In genomic region chr12:53388932-53389331, GRCh38 we compare ENCODE assay signal across 13 cellular contexts. TPM values are rescaled to one million over a fixed set of nuclear protein-coding genes. Genes with fewer than 3 reads are reported as not detected.
DNase-seq lines count a peak whose midpoint lies in the region; ATAC-seq and TF ChIP-seq lines count a peak whose summit lies in the region.
"Had no signal": no experiment of that assay in that cellular context is flagged by ENCODE, and none has a peak within 500 bp of the region (broad histone marks: within the 10 kb centered on the region; RNA-seq: fewer than 3 reads in every experiment).

No MANE protein-coding gene starts in this region.

- no peaks in the 10 kb centered on the region for H3K9me3 ChIP-seq in BLaER1
- H3K9me3 ChIP-seq in Karpas-422 (ENCODE audit: low read length), result no peaks in the 10 kb centered on the region

- no peak overlapping the region for H3K4me3 Mint-ChIP-seq in progenitor cell of endocrine pancreas (ENCODE audit: low read depth)

- peak overlapping the region; percentile 5 for H3K27ac Mint-ChIP-seq in progenitor cell of endocrine pancreas

- no peaks in the 10 kb centered on the region for H3K27me3 Mint-ChIP-seq in progenitor cell of endocrine pancreas
- H3K27me3 Mint-ChIP-seq: activated CD4-positive, alpha-beta T cell treated with anti-CD3 and anti-CD28 coated beads, Interleukin-2, amount 10 ng/mL, durations not matched to agents 7 days and 5 days had no signal

- H3K9me3 Mint-ChIP-seq in progenitor cell of endocrine pancreas (ENCODE audit: low read depth), result no peaks in the 10 kb centered on the region
- H3K9me3 Mint-ChIP-seq: activated CD4-positive, alpha-beta T cell treated with anti-CD3 and anti-CD28 coated beads, Interleukin-2, amount 10 ng/mL, durations not matched to agents 7 days and 5 days had no signal

- peaks cover 80% of the 10 kb centered on the region for H3K36me3 ChIP-seq in BLaER1
- H3K36me3 ChIP-seq in Karpas-422 (ENCODE audit: insufficient read depth, low read length), result no peaks in the 10 kb centered on the region; the same call in 1 of the 2 replicates

- ATAC-seq in HG03460 (IDR thresholded peaks at IDR 0.05; ENCODE audit: unreplicated experiment) (no peak), GM21515 (IDR thresholded peaks at IDR 0.05; ENCODE audit: unreplicated experiment) (no peak)

- peaks cover 26% of the 10 kb centered on the region for H3K4me1 Mint-ChIP-seq in progenitor cell of endocrine pancreas (ENCODE audit: low read depth)

- H3K79me2 ChIP-seq in Karpas-422 (ENCODE audit: low read length), result peaks cover 83% of the 10 kb centered on the region

- H3K27me3 ChIP-seq in BLaER1 (no peaks in the 10 kb centered on the region), Karpas-422 (ENCODE audit: low read length) (no peaks in the 10 kb centered on the region)

- H3K4me3 ChIP-seq in BLaER1, result no peak overlapping the region
- no peak overlapping the region for H3K4me3 ChIP-seq in Karpas-422 (ENCODE audit: low read length)
- H3K4me3 ChIP-seq in coronary artery, result peak overlapping the region; percentile 58

- no peak for TF ChIP-seq CTCF in coronary artery (IDR thresholded peaks at IDR 0.05)
- TF ChIP-seq CTCF in progenitor cell of endocrine pancreas (IDR thresholded peaks at IDR 0.05; ENCODE audit: unreplicated experiment), result no peak

- DNase-seq in Karpas-422 (no peak), coronary artery (ENCODE audit: low spot score) (no peak), progenitor cell of endocrine pancreas (ENCODE audit: low spot score, unreplicated experiment) (no peak), NCI-H1048 (lab: John Stamatoyannopoulos, UW) (no peak), NCI-H2227 treated with DMSO at 0.1 percent for 48 hours (lab: John Stamatoyannopoulos, UW) (no peak)
- DNase-seq: activated CD4-positive, alpha-beta T cell treated with anti-CD3 and anti-CD28 coated beads, Interleukin-2, amount 10 ng/mL, durations not matched to agents 7 days and 5 days; amygdala; NCI-H526; stimulated activated CD4-positive, alpha-beta T cell treated with anti-CD3 and anti-CD28 coated beads, Interleukin-4, amount 100 ng/mL, for 1 hour had no signal

- no peaks in the 10 kb centered on the region for H3K9me2 ChIP-seq in Karpas-422 (replicated peaks; ENCODE audit: insufficient read depth, low read length)

- H3K27ac ChIP-seq in BLaER1 (0 out of 2 replicates have a peak overlapping the region, but pooled peaks have one; percentile 10), Karpas-422 (ENCODE audit: low read length) (no peak overlapping the region), coronary artery (peak overlapping the region; percentile 72)

- H3K9ac ChIP-seq in BLaER1, result no peak overlapping the region
- H3K9ac ChIP-seq in Karpas-422 (ENCODE audit: low read length), result no peak overlapping the region

- peaks cover 70% of the 10 kb centered on the region for H3K4me1 ChIP-seq in BLaER1
- peaks cover 50% of the 10 kb centered on the region for H3K4me1 ChIP-seq in Karpas-422 (ENCODE audit: low read length)

- H3K4me2 ChIP-seq in BLaER1, result peak overlapping the region; percentile 90
- H3K4me2 ChIP-seq in Karpas-422 (ENCODE audit: low read depth, low read length, poor library complexity, severe bottlenecking), result peak overlapping the region; percentile 34

- no peak overlapping the region for H2AFZ ChIP-seq in Karpas-422 (ENCODE audit: low read length)

- peaks cover 25% of the 10 kb centered on the region for H3K36me3 Mint-ChIP-seq in progenitor cell of endocrine pancreas (ENCODE audit: insufficient read depth)

- peaks cover 97% of the 10 kb centered on the region for H4K20me1 ChIP-seq in BLaER1
- no peaks in the 10 kb centered on the region for H4K20me1 ChIP-seq in Karpas-422 (ENCODE audit: insufficient read depth, low read depth, low read length)

RNA-seq across cellular contexts. Expression of gene SP1, which starts 9.0 kb away (rescaled TPM):
- total RNA-seq in Karpas-422 (2014; rRNA removed; shearing (Covaris generic); ENCODE audit: low replicate concordance), result 29.9 and 36.5 TPM in 2 replicates
- total RNA-seq in progenitor cell of endocrine pancreas, result 90.5 and 92.6 TPM in 2 replicates

RNA-seq across cellular contexts. Expression of gene AMHR2, which starts 34.7 kb away (rescaled TPM):
- not detected in 2 replicates for total RNA-seq in Karpas-422 (2014; rRNA removed; shearing (Covaris generic); ENCODE audit: low replicate concordance)
- total RNA-seq in progenitor cell of endocrine pancreas, result 35.1 and 35.7 TPM in 2 replicates
- total RNA-seq: activated CD4-positive, alpha-beta T cell treated with anti-CD3 and anti-CD28 coated beads, Interleukin-2, amount 10 ng/mL, durations not matched to agents 7 days and 5 days; temporal lobe had no signal

RNA-seq across cellular contexts. Expression of gene PRR13, which starts 52.6 kb away (rescaled TPM):
- total RNA-seq in Karpas-422 (2014; rRNA removed; shearing (Covaris generic); ENCODE audit: low replicate concordance), result 112 and 139 TPM in 2 replicates
- total RNA-seq in progenitor cell of endocrine pancreas, result 101 and 106 TPM in 2 replicates

RNA-seq across cellular contexts. Expression of gene SP7, which starts 52.8 kb away (rescaled TPM):
- not detected in 2 replicates for total RNA-seq in Karpas-422 (2014; rRNA removed; shearing (Covaris generic); ENCODE audit: low replicate concordance)
- total RNA-seq in progenitor cell of endocrine pancreas, result 0.10 TPM in 1 of 2 replicates, not detected in the other
- total RNA-seq: activated CD4-positive, alpha-beta T cell treated with anti-CD3 and anti-CD28 coated beads, Interleukin-2, amount 10 ng/mL, durations not matched to agents 7 days and 5 days; temporal lobe had no signal

Comparison
In these comparisons a context has a peak if more than half of its experiments do, and no peak if none do; other contexts are left out.
1. RNA of gene AMHR2, which starts 34.7 kb away (total RNA-seq): 35.1 to 35.7 TPM in progenitor cell of endocrine pancreas; not detected in Karpas-422; every median in the first group is over 10 times any median in the second.